ENCODE assay signal across 25 cellular contexts in genomic region chr7:158460665-158461064, GRCh38.
"Had no signal": no experiment of that assay in that cellular context is flagged by ENCODE, and none has a peak within 500 bp of the region (broad histone marks: within the 10 kb centered on the region; RNA-seq: fewer than 3 reads in every experiment).

No MANE protein-coding gene starts in this region.

- H3K27me3 Mint-ChIP-seq: effector memory CD8-positive, alpha-beta T cell had no signal

- DNase-seq: cerebellar nuclear complex; colonic mucosa; cortex of kidney; effector CD8-positive, alpha-beta T cell; effector memory CD8-positive, alpha-beta T cell; endodermal cell; erythroblast; esophagus squamous epithelium; foreskin fibroblast; foreskin melanocyte; gastrocnemius medialis; heart left ventricle; hypothalamus; immature natural killer cell; left cardiac atrium; left lung; left ventricle myocardium superior; lower lobe of right lung; mesenchymal stem cell; mucosa of descending colon had no signal

- H3K4me2 ChIP-seq: hepatocyte had no signal

- H3K9me3 Mint-ChIP-seq: dendritic cell treated with granulocyte-macrophage colony-stimulating factor and Interleukin-4, amounts not matched to agents 40 ng/mL and 50 ng/mL, for 4 days had no signal

- H3K36me3 ChIP-seq: colonic mucosa, esophagus squamous epithelium, gastrocnemius medialis, heart left ventricle, left lung, lower lobe of right lung had no signal

- ATAC-seq: effector memory CD8-positive, alpha-beta T cell; esophagus mucosa; gastrocnemius medialis; heart left ventricle; left cardiac atrium; left lung; left ventricle myocardium superior; lower lobe of right lung; mucosa of descending colon had no signal

- H3K4me1 ChIP-seq: colonic mucosa, esophagus squamous epithelium, gastrocnemius medialis, heart left ventricle, left lung, lower lobe of right lung had no signal

- H3K4me3 Mint-ChIP-seq: dendritic cell treated with granulocyte-macrophage colony-stimulating factor and Interleukin-4, amounts not matched to agents 40 ng/mL and 50 ng/mL, for 4 days; effector memory CD8-positive, alpha-beta T cell; endodermal cell; immature natural killer cell; mesothelial cell of epicardium had no signal

- H3K9me3 ChIP-seq: colonic mucosa, esophagus squamous epithelium, gastrocnemius medialis, heart left ventricle, left lung, lower lobe of right lung, mucosa of descending colon had no signal

- H3K36me3 Mint-ChIP-seq: immature natural killer cell, mesothelial cell of epicardium had no signal

- H3K27ac ChIP-seq: colonic mucosa, epithelial cell of prostate, esophagus squamous epithelium, gastrocnemius medialis, heart left ventricle, hepatocyte, left lung, lower lobe of right lung had no signal

- H3K79me2 ChIP-seq: hepatocyte had no signal

- H3K27ac Mint-ChIP-seq: dendritic cell treated with granulocyte-macrophage colony-stimulating factor and Interleukin-4, amounts not matched to agents 40 ng/mL and 50 ng/mL, for 4 days; effector memory CD8-positive, alpha-beta T cell; endodermal cell; immature natural killer cell; mesothelial cell of epicardium had no signal

- H3K4me3 ChIP-seq: colonic mucosa, esophagus squamous epithelium, gastrocnemius medialis, heart left ventricle, hepatocyte, left lung, lower lobe of right lung, mucosa of descending colon had no signal

- H3K27me3 ChIP-seq: colonic mucosa, esophagus squamous epithelium, gastrocnemius medialis, heart left ventricle, hepatocyte, left lung had no signal

- H3K4me1 Mint-ChIP-seq: endodermal cell, immature natural killer cell, mesothelial cell of epicardium had no signal

- H2AFZ ChIP-seq: hepatocyte had no signal
